13 cellular contexts compared by ENCODE assay signal in genomic region chr3:123084738-123085237, GRCh38. TPM values are rescaled to one million over a fixed set of nuclear protein-coding genes. Genes with fewer than 3 reads are reported as not detected.
DNase-seq lines count a peak whose midpoint lies in the region; ATAC-seq and TF ChIP-seq lines count a peak whose summit lies in the region.
"Had no signal": no experiment of that assay in that cellular context is flagged by ENCODE, and none has a peak within 500 bp of the region (broad histone marks: within the 10 kb centered on the region; RNA-seq: fewer than 3 reads in every experiment).

No MANE protein-coding gene starts in this region.

- H3K9me3 ChIP-seq in iPS-20b (ENCODE audit: insufficient read depth, low read depth, low read length) (no peaks in the 10 kb centered on the region), spleen (no peaks in the 10 kb centered on the region)

- DNase-seq in NCI-H1092 treated with DMSO at 0.1 percent for 48 hours (lab: John Stamatoyannopoulos, UW) (peak; percentile 27), NCI-H1092 (lab: John Stamatoyannopoulos, UW) (no peak), WTC11 (ENCODE audit: low spot score) (no peak), spleen (peak; percentile 59)
- DNase-seq in effector memory CD8-positive, alpha-beta T cell: no peak
- DNase-seq: NCI-H187; stimulated activated naive CD4-positive, alpha-beta T cell treated with Interleukin-2 at 50 U/mL for 16 hours had no signal

- TF ChIP-seq POLR2A in spleen (IDR thresholded peaks at IDR 0.05): no peak

- intact Hi-C loops in spleen (cut with DNase I; ENCODE audit: low total_unique reads): no loop called here

- H3K27ac ChIP-seq in iPS-20b (ENCODE audit: low read length) (no peak overlapping the region), spleen (peak overlapping the region in 5 of 8 donors; percentile 8 to 33 (median 21))
- H3K27ac ChIP-seq: 22Rv1 had no signal

- H3K36me3 Mint-ChIP-seq in WTC11: no peaks in the 10 kb centered on the region; the same call in 1 of the 2 replicates
- no peaks in the 10 kb centered on the region for H3K36me3 Mint-ChIP-seq in effector memory CD8-positive, alpha-beta T cell (ENCODE audit: insufficient read depth)

- no peaks in the 10 kb centered on the region for H3K27me3 ChIP-seq in iPS-20b (ENCODE audit: insufficient read depth, low read length)
- no peaks in the 10 kb centered on the region for H3K27me3 ChIP-seq in spleen (replicated peaks in 1 of 7)

- no peaks in the 10 kb centered on the region for H3K9me3 Mint-ChIP-seq in WTC11
- H3K9me3 Mint-ChIP-seq in effector memory CD8-positive, alpha-beta T cell: no peaks in the 10 kb centered on the region
- H3K9me3 Mint-ChIP-seq: neural crest cell had no signal

- ATAC-seq in WTC11: no peak
- ATAC-seq in effector memory CD8-positive, alpha-beta T cell (replicated peaks): no peak
- no peak for ATAC-seq in GM21526 (IDR thresholded peaks at IDR 0.05; ENCODE audit: low FRiP score, unreplicated experiment)
- no peak for ATAC-seq in GM21825 (IDR thresholded peaks at IDR 0.05; ENCODE audit: unreplicated experiment)

- H3K4me1 Mint-ChIP-seq in WTC11: peaks cover 79% of the 10 kb centered on the region
- H3K4me1 Mint-ChIP-seq in effector memory CD8-positive, alpha-beta T cell (ENCODE audit: low read depth in 2 of 2): peaks cover 0 to 31% of the 10 kb centered on the region in 2 donors

- H3K4me1 ChIP-seq in iPS-20b (ENCODE audit: insufficient read depth, low read length) (peaks cover 51% of the 10 kb centered on the region; the same call in 1 of the 2 replicates), spleen (peaks cover 14 to 61% (median 46%) of the 10 kb centered on the region in 6 donors)

- H3K9ac ChIP-seq in iPS-20b (ENCODE audit: low read depth, low read length): 0 out of 2 replicates have a peak overlapping the region, but pooled peaks have one; percentile 9

- no peak overlapping the region for H3K4me3 Mint-ChIP-seq in WTC11
- H3K4me3 Mint-ChIP-seq in effector memory CD8-positive, alpha-beta T cell: no peak overlapping the region
- H3K4me3 Mint-ChIP-seq: neural crest cell had no signal

- H3K36me3 ChIP-seq in iPS-20b (ENCODE audit: insufficient read depth, low read depth, low read length) (0 out of 2 replicates have a peak, but pooled peaks cover 6% of the 10 kb centered on the region), spleen (peaks cover 0 to 8% (median 0%) of the 10 kb centered on the region in 6 donors)

- H3K4me3 ChIP-seq in iPS-20b (ENCODE audit: low read length) (no peak overlapping the region), spleen (no peak overlapping the region)

- 38 to 69% (median 53%) methylated on average over 6 of the region's 6 CpGs for WGBS in spleen, 5 donors

- POLR2A ChIA-PET in WTC11 (lab: Charles Lee): no interaction called here

- no peaks in the 10 kb centered on the region for H3K27me3 Mint-ChIP-seq in WTC11 (ENCODE audit: low read depth)
- no peaks in the 10 kb centered on the region for H3K27me3 Mint-ChIP-seq in effector memory CD8-positive, alpha-beta T cell

- H3K27ac Mint-ChIP-seq in WTC11: 0 out of 2 replicates have a peak overlapping the region, but pooled peaks have one; percentile 1
- peak overlapping the region in 1 of 2 donors; percentile 9 for H3K27ac Mint-ChIP-seq in effector memory CD8-positive, alpha-beta T cell

- TF ChIP-seq CTCF in WTC11 (IDR thresholded peaks at IDR 0.05) (no peak), spleen (IDR thresholded peaks at IDR 0.05 in 8 of 11, conservative IDR thresholded peaks at IDR 0.05 in 3 of 11) (no peak)

- CTCF ChIA-PET in WTC11 (lab: Charles Lee): interaction anchor here (2.4 kb wide), 1 partner anchor 13 kb away, joined by 8 read pairs; no protein-coding TSS in a partner anchor

TF ChIP-seq in WTC11, 78 proteins besides CTCF, POLR2A, EP300 and RAD21:
- TF ChIP-seq SOX15 (CRISPR knock-in tag; IDR thresholded peaks at IDR 0.05) (no peak), IRF2 (CRISPR knock-in tag; IDR thresholded peaks at IDR 0.05; ENCODE audit: borderline replicate concordance, low read depth) (no peak), KAT7 (CRISPR knock-in tag; IDR thresholded peaks at IDR 0.05; ENCODE audit: borderline replicate concordance) (no peak), ZNF396 (CRISPR knock-in tag; IDR thresholded peaks at IDR 0.05; ENCODE audit: borderline replicate concordance) (no peak), ZNF232 (CRISPR knock-in tag; IDR thresholded peaks at IDR 0.05) (no peak), GABPB1 (CRISPR knock-in tag; IDR thresholded peaks at IDR 0.05) (no peak), ZNF138 (CRISPR knock-in tag; conservative IDR thresholded peaks at IDR 0.05) (no peak), E2F1 (CRISPR knock-in tag; IDR thresholded peaks at IDR 0.05) (no peak), E2F4 (CRISPR knock-in tag; IDR thresholded peaks at IDR 0.05; ENCODE audit: borderline replicate concordance, low read depth) (no peak), TEAD1 (CRISPR knock-in tag; IDR thresholded peaks at IDR 0.05) (no peak), PRDM15 (CRISPR knock-in tag; IDR thresholded peaks at IDR 0.05) (no peak), ZNF219 (CRISPR knock-in tag; IDR thresholded peaks at IDR 0.05; ENCODE audit: borderline replicate concordance) (no peak), NR2C2 (CRISPR knock-in tag; IDR thresholded peaks at IDR 0.05) (no peak), E2F5 (CRISPR knock-in tag; IDR thresholded peaks at IDR 0.05) (no peak), SMAD3 (CRISPR knock-in tag; IDR thresholded peaks at IDR 0.05; ENCODE audit: borderline replicate concordance) (no peak), ATF3 (CRISPR knock-in tag; conservative IDR thresholded peaks at IDR 0.05) (no peak), GTF2I (CRISPR knock-in tag; conservative IDR thresholded peaks at IDR 0.05) (no peak), FOXP1 (CRISPR knock-in tag; IDR thresholded peaks at IDR 0.05; ENCODE audit: borderline replicate concordance) (no peak)

RNA-seq across cellular contexts. Expression of gene PDIA5, which starts 18.0 kb away (rescaled TPM):
- total RNA-seq in WTC11 (2021) (30.5 to 41.5 TPM (median 34.6 TPM) in 3 replicates), spleen (10 to 100 TPM; 16.9 to 30.2 (median 22.1) TPM)
- 1 to 10 TPM; 5.8 to 8.9 (median 7.3) TPM for polyA plus RNA-seq in spleen

RNA-seq across cellular contexts. Expression of gene SEMA5B, which starts 57.2 kb away (rescaled TPM):
- total RNA-seq in WTC11 (2021) (20.4 to 22.0 TPM (median 20.7 TPM) in 3 replicates), spleen (under 1 TPM in 4 of 7 donors, not detected in 3; 0.09 to 0.63 (median 0.41) TPM)
- polyA plus RNA-seq in spleen: under 1 TPM; 0.41 to 0.51 (median 0.41) TPM
- total RNA-seq: T-helper 2 cell treated with Interferon-gamma antibody and Interleukin-4, amounts not matched to agents 100 ng/mL and 5 ng/mL, for 36 hours had no signal

Comparison
In these comparisons a context has a peak if more than half of its experiments do, and no peak if none do; other contexts are left out.
1. DNase-seq: peak in NCI-H1092 treated with DMSO at 0.1 percent for 48 hours (single experiment) and spleen (single experiment); none in NCI-H1092 (single experiment), WTC11 (single experiment) and effector memory CD8-positive, alpha-beta T cell (0 of 3).
2. RNA of gene SEMA5B, which starts 57.2 kb away (total RNA-seq): 20.4 to 22.0 TPM in WTC11; 0.09 to 0.63 TPM in spleen; every median in the first group is over 10 times any median in the second.